15 cellular contexts compared by ENCODE assay signal in the genomic region with DNA sequence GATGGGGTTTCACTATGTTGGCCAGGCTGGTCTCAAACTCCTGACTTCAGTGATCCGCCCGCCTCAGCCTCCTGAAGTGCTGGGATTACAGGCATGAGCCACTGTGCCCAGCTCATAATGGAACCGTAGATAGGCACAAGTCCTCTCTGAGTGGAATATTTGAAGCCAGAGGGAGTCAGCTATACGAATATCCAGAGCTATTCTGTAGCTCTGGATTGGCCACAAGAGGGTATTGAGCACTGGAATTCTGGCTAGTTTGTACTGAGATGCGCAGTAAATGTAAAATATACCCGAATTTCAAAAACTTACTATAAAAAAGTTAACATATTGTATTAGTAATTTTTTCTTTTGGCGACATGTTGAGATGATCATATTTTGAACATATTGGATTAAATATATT. TPM values are rescaled to one million over a fixed set of nuclear protein-coding genes. Genes with fewer than 3 reads are reported as not detected.
DNase-seq lines count a peak whose midpoint lies in the region; ATAC-seq and TF ChIP-seq lines count a peak whose summit lies in the region.
"Had no signal": no experiment of that assay in that cellular context is flagged by ENCODE, and none has a peak within 500 bp of the region (broad histone marks: within the 10 kb centered on the region; RNA-seq: fewer than 3 reads in every experiment).

No MANE protein-coding gene starts in this region.

- H3K27me3 Mint-ChIP-seq in CD8-positive, alpha-beta T cell (ENCODE audit: low read depth), result no peaks in the 10 kb centered on the region
- H3K27me3 Mint-ChIP-seq in activated naive CD8-positive, alpha-beta T cell treated with anti-CD3 and anti-CD28 coated beads, Interleukin-2, amount 10 ng/mL, durations not matched to agents 7 days and 5 days, result peaks cover 4% of the 10 kb centered on the region
- peaks cover 0 to 8% (median 0%) of the 10 kb centered on the region in 5 donors for H3K27me3 Mint-ChIP-seq in naive thymus-derived CD4-positive, alpha-beta T cell

- WGBS in GM23248 (ENCODE audit: low coverage in 1 of 2, low lambda C conversion rate in 2 of 2, missing lambda C conversion rate in 2 of 2), 2 experiments, result 72 to 74% methylated on average over 7 of the region's 7 CpGs

- CTCF ChIA-PET in CD8-positive, alpha-beta T cell (lab: Charles Lee), result interaction anchor here (0.7 to 4.9 kb wide), 11 partner anchors 10 to 430 kb away, joined by 3 to 38 read pairs (median 4); no protein-coding TSS in a partner anchor
- CTCF ChIA-PET in naive thymus-derived CD4-positive, alpha-beta T cell (lab: Charles Lee), result interaction anchor here (0.6 to 1.5 kb wide), 10 partner anchors 15 to 428 kb away, joined by 3 to 11 read pairs (median 3); no protein-coding TSS in a partner anchor

- H3F3A ChIP-seq in GM23248 (ENCODE audit: insufficient read depth), result no peaks in the 10 kb centered on the region

- POLR2A ChIA-PET in CD8-positive, alpha-beta T cell (lab: Charles Lee), result interaction anchor here (1.6 kb wide), 1 partner anchor 12 kb away, joined by 3 read pairs; no protein-coding TSS in a partner anchor
- POLR2A ChIA-PET in activated naive CD8-positive, alpha-beta T cell treated with anti-CD3 and anti-CD28 coated beads, Interleukin-2, amount 10 ng/mL, durations not matched to agents 7 days and 5 days (lab: Charles Lee), result interaction anchor here (1.0 to 1.7 kb wide), 4 partner anchors 18 to 321 kb away, joined by 3 to 4 read pairs (median 3); no protein-coding TSS in a partner anchor
- POLR2A ChIA-PET in naive thymus-derived CD4-positive, alpha-beta T cell (lab: Charles Lee), result interaction anchor here (1.4 kb wide), 1 partner anchor 320 kb away, joined by 3 read pairs; no protein-coding TSS in a partner anchor

- no peak for TF ChIP-seq CTCF in CD8-positive, alpha-beta T cell (IDR thresholded peaks at IDR 0.05)

- intact Hi-C loops in CD8-positive, alpha-beta T cell (cut with DNase I, micrococcal nuclease), result loop anchor here (2.0 to 10.0 kb wide), 3 partner anchors 112 to 430 kb away; no protein-coding TSS in a partner anchor
- intact Hi-C loops in naive thymus-derived CD4-positive, alpha-beta T cell (cut with micrococcal nuclease), result loop anchor here in 1 of 2 donors (2.0 kb wide), 1 partner anchor 392 kb away; no protein-coding TSS in a partner anchor
- intact Hi-C loops in Right ventricle myocardium inferior (cut with DNase I), result loop anchor here (1.0 kb wide), 1 partner anchor 430 kb away; no protein-coding TSS in a partner anchor

- no peak for DNase-seq in CD8-positive, alpha-beta T cell
- no peak for DNase-seq in GM23248
- no peak for DNase-seq in activated naive CD8-positive, alpha-beta T cell treated with anti-CD3 and anti-CD28 coated beads, Interleukin-2, amount 10 ng/mL, durations not matched to agents 7 days and 5 days
- DNase-seq in naive thymus-derived CD4-positive, alpha-beta T cell, result no peak
- DNase-seq in SIG-M5 treated with dmso at 0.1 percent for 504 hours (lab: John Stamatoyannopoulos, UW; ENCODE audit: unreplicated experiment), result no peak
- DNase-seq in Right ventricle myocardium inferior (ENCODE audit: missing footprints), result no peak
- DNase-seq: activated CD4-positive, alpha-beta T cell treated with anti-CD3 and anti-CD28 coated beads for 48 hours; cortex of kidney; lower lobe of right lung; MM.1S; right lobe of liver; stimulated activated CD4-positive, alpha-beta T cell treated with anti-CD3 and anti-CD28 coated beads, Interleukin-15, amount 100 ng/mL, for 24 hours had no signal

- H3K9me3 Mint-ChIP-seq in CD8-positive, alpha-beta T cell, result no peaks in the 10 kb centered on the region
- peaks cover 3% of the 10 kb centered on the region for H3K9me3 Mint-ChIP-seq in activated naive CD8-positive, alpha-beta T cell treated with anti-CD3 and anti-CD28 coated beads, Interleukin-2, amount 10 ng/mL, durations not matched to agents 7 days and 5 days
- peaks cover 0 to 4% (median 0%) of the 10 kb centered on the region in 11 donors for H3K9me3 Mint-ChIP-seq in naive thymus-derived CD4-positive, alpha-beta T cell

- in situ Hi-C loops in GM23248 (cut with MboI), result no loop called here

- no peaks in the 10 kb centered on the region for H3K36me3 ChIP-seq in CD8-positive, alpha-beta T cell (ENCODE audit: insufficient read depth, low read length)
- no peaks in the 10 kb centered on the region for H3K36me3 ChIP-seq in GM23248 (ENCODE audit: low read depth)
- peaks cover 0 to 7% (median 0%) of the 10 kb centered on the region in 3 experiments for H3K36me3 ChIP-seq in naive thymus-derived CD4-positive, alpha-beta T cell (ENCODE audit: control insufficient read depth in 2 of 3, insufficient read depth in 3 of 3, low read length in 3 of 3)
- H3K36me3 ChIP-seq: right lobe of liver had no signal

- no peak overlapping the region for H3K27ac ChIP-seq in CD8-positive, alpha-beta T cell (ENCODE audit: low read depth, low read length)
- H3K27ac ChIP-seq in GM23248, result no peak overlapping the region
- no peak overlapping the region for H3K27ac ChIP-seq in naive thymus-derived CD4-positive, alpha-beta T cell (ENCODE audit: low read depth, low read length)
- H3K27ac ChIP-seq: lower lobe of right lung, parathyroid adenoma, right lobe of liver had no signal

- no peak overlapping the region for H3K4me3 ChIP-seq in CD8-positive, alpha-beta T cell (ENCODE audit: low read depth, low read length)
- no peak overlapping the region for H3K4me3 ChIP-seq in GM23248
- H3K4me3 ChIP-seq in naive thymus-derived CD4-positive, alpha-beta T cell (ENCODE audit: low read length), result no peak overlapping the region

- peak overlapping the region; percentile 81 for H3K4me3 Mint-ChIP-seq in CD8-positive, alpha-beta T cell
- peak overlapping the region; percentile 70 for H3K4me3 Mint-ChIP-seq in activated naive CD8-positive, alpha-beta T cell treated with anti-CD3 and anti-CD28 coated beads, Interleukin-2, amount 10 ng/mL, durations not matched to agents 7 days and 5 days
- peak overlapping the region in 9 of 10 donors; percentile 56 to 84 (median 80) for H3K4me3 Mint-ChIP-seq in naive thymus-derived CD4-positive, alpha-beta T cell

- H2AFZ ChIP-seq in GM23248, result peak overlapping the region; percentile 79; the same call in 1 of the 2 replicates

- H3K4me1 Mint-ChIP-seq in CD8-positive, alpha-beta T cell (ENCODE audit: low read depth), result peaks cover 24% of the 10 kb centered on the region
- peaks cover 4% of the 10 kb centered on the region for H3K4me1 Mint-ChIP-seq in activated naive CD8-positive, alpha-beta T cell treated with anti-CD3 and anti-CD28 coated beads, Interleukin-2, amount 10 ng/mL, durations not matched to agents 7 days and 5 days
- peaks cover 0 to 33% (median 20%) of the 10 kb centered on the region in 7 donors for H3K4me1 Mint-ChIP-seq in naive thymus-derived CD4-positive, alpha-beta T cell

- peaks cover 3% of the 10 kb centered on the region for H3K36me3 Mint-ChIP-seq in CD8-positive, alpha-beta T cell
- no peaks in the 10 kb centered on the region for H3K36me3 Mint-ChIP-seq in activated naive CD8-positive, alpha-beta T cell treated with anti-CD3 and anti-CD28 coated beads, Interleukin-2, amount 10 ng/mL, durations not matched to agents 7 days and 5 days
- H3K36me3 Mint-ChIP-seq in naive thymus-derived CD4-positive, alpha-beta T cell, result peaks cover 0 to 2% (median 0%) of the 10 kb centered on the region in 5 donors

- H3K4me1 ChIP-seq in CD8-positive, alpha-beta T cell (ENCODE audit: insufficient read depth, low read length), result peaks cover 15% of the 10 kb centered on the region
- peaks cover 13% of the 10 kb centered on the region; the same call in 1 of the 2 replicates for H3K4me1 ChIP-seq in GM23248 (ENCODE audit: insufficient read depth)
- H3K4me1 ChIP-seq in naive thymus-derived CD4-positive, alpha-beta T cell (ENCODE audit: control insufficient read depth in 2 of 2, insufficient read depth in 2 of 2, low read length in 2 of 2), result peaks cover 19 to 21% of the 10 kb centered on the region in 2 donors

- no peaks in the 10 kb centered on the region for H3K9me2 ChIP-seq in GM23248 (ENCODE audit: insufficient read depth)

- no peak overlapping the region for H3K27ac Mint-ChIP-seq in CD8-positive, alpha-beta T cell
- no peak overlapping the region for H3K27ac Mint-ChIP-seq in activated naive CD8-positive, alpha-beta T cell treated with anti-CD3 and anti-CD28 coated beads, Interleukin-2, amount 10 ng/mL, durations not matched to agents 7 days and 5 days
- peak overlapping the region in 5 of 9 donors; percentile 46 to 85 (median 83) for H3K27ac Mint-ChIP-seq in naive thymus-derived CD4-positive, alpha-beta T cell

- no peaks in the 10 kb centered on the region for H3K27me3 ChIP-seq in CD8-positive, alpha-beta T cell (ENCODE audit: insufficient read depth, low read length)
- no peaks in the 10 kb centered on the region for H3K27me3 ChIP-seq in GM23248 (replicated peaks; ENCODE audit: insufficient read depth)
- no peaks in the 10 kb centered on the region for H3K27me3 ChIP-seq in naive thymus-derived CD4-positive, alpha-beta T cell (ENCODE audit: control insufficient read depth in 2 of 2, insufficient read depth in 2 of 2, low read length in 2 of 2)
- H3K27me3 ChIP-seq: right lobe of liver had no signal

- no peak for ATAC-seq in CD8-positive, alpha-beta T cell
- no peak for ATAC-seq in activated naive CD8-positive, alpha-beta T cell treated with anti-CD3 and anti-CD28 coated beads, Interleukin-2, amount 10 ng/mL, durations not matched to agents 7 days and 5 days (ENCODE audit: low read depth)
- ATAC-seq in naive thymus-derived CD4-positive, alpha-beta T cell, result no peak
- no peak for ATAC-seq in Right ventricle myocardium inferior
- no peak for ATAC-seq in GM18858 (IDR thresholded peaks at IDR 0.05; ENCODE audit: unreplicated experiment)
- no peak for ATAC-seq in GM21381 (IDR thresholded peaks at IDR 0.05; ENCODE audit: unreplicated experiment)

- no peaks in the 10 kb centered on the region for H3K9me3 ChIP-seq in CD8-positive, alpha-beta T cell (ENCODE audit: low read length)
- H3K9me3 ChIP-seq in GM23248 (ENCODE audit: low read depth), result no peaks in the 10 kb centered on the region
- H3K9me3 ChIP-seq in naive thymus-derived CD4-positive, alpha-beta T cell (ENCODE audit: control insufficient read depth in 2 of 3, low read length in 3 of 3), result no peaks in the 10 kb centered on the region
- H3K9me3 ChIP-seq: lower lobe of right lung, right lobe of liver had no signal

- H4K20me1 ChIP-seq in GM23248 (ENCODE audit: insufficient read depth), result no peaks in the 10 kb centered on the region; the same call in 1 of the 2 replicates

- H3K79me2 ChIP-seq in GM23248 (ENCODE audit: insufficient read depth), result peaks cover 41% of the 10 kb centered on the region

- H3K9ac ChIP-seq in GM23248, result no peak overlapping the region
- H3K9ac ChIP-seq: parathyroid adenoma had no signal

- no peak overlapping the region for H3K4me2 ChIP-seq in GM23248 (ENCODE audit: unreplicated experiment)

RNA-seq across cellular contexts. Expression of gene VPS13D, which starts 0.9 kb away (rescaled TPM):
- 10 to 100 TPM; 55.8 to 58.7 TPM for total RNA-seq in CD8-positive, alpha-beta T cell
- 16.4 and 18.7 TPM in 2 replicates for total RNA-seq in GM23248 (2014; rRNA removed; shearing (Covaris generic))
- polyA plus RNA-seq in GM23248 (2016; fragmentation: Nextera tagmentation; extraction: Ambion mirVana), result 5.6 and 6.8 TPM in 2 replicates
- 10 to 100 TPM; 52.6 to 53.3 TPM for total RNA-seq in activated naive CD8-positive, alpha-beta T cell treated with anti-CD3 and anti-CD28 coated beads, Interleukin-2, amount 10 ng/mL, durations not matched to agents 7 days and 5 days
- 10 to 100 TPM; 43.8 to 94.4 (median 77.3) TPM for total RNA-seq in naive thymus-derived CD4-positive, alpha-beta T cell
- 10 to 100 TPM in 1 of 2 donors, 1 to 10 TPM in 1; 6.5 to 13.5 TPM for polyA plus RNA-seq in naive thymus-derived CD4-positive, alpha-beta T cell
- 105 TPM for total RNA-seq in Right ventricle myocardium inferior

Comparison
In these comparisons a context has a peak if more than half of its experiments do, and no peak if none do; other contexts are left out.
1. H3K27ac Mint-ChIP-seq: peak in naive thymus-derived CD4-positive, alpha-beta T cell (5 of 9); none in CD8-positive, alpha-beta T cell (single experiment) and activated naive CD8-positive, alpha-beta T cell treated with anti-CD3 and anti-CD28 coated beads, Interleukin-2, amount 10 ng/mL, durations not matched to agents 7 days and 5 days (single experiment).
2. Peak in every context shown above with its lines, with median percentiles within 50 percentile points of each other: H3K4me3 Mint-ChIP-seq.